9 cellular contexts compared by ENCODE assay signal in genomic region chr4:58611012-58611411, GRCh38.
"Had no signal": no experiment of that assay in that cellular context is flagged by ENCODE, and none has a peak within 500 bp of the region (broad histone marks: within the 10 kb centered on the region; RNA-seq: fewer than 3 reads in every experiment).

No MANE protein-coding gene starts in this region.

- H3K4me1 ChIP-seq: HAP-1 had no signal

- H3K9me3 ChIP-seq: HAP-1 had no signal

- H3K27ac ChIP-seq: GM23248 had no signal

- H3K4me3 ChIP-seq: GM23248, GM23338, HAP-1 had no signal

- ATAC-seq: GM23338, HCT116 had no signal

- H3K4me2 ChIP-seq: GM23338 had no signal

- H2AFZ ChIP-seq: GM23248 had no signal

- DNase-seq: GM23248, GOT3, H7, H9, HCEC 1CT, HFFc6 had no signal

- H3K9ac ChIP-seq: GM23248 had no signal

- H3K36me3 ChIP-seq: HAP-1 had no signal
